13 cellular contexts compared by ENCODE assay signal in genomic region chr2:177275041-177275440, GRCh38. TPM values are rescaled to one million over a fixed set of nuclear protein-coding genes. Genes with fewer than 3 reads are reported as not detected.
DNase-seq lines count a peak whose midpoint lies in the region; ATAC-seq, FAIRE-seq and TF ChIP-seq lines count a peak whose summit lies in the region.
"Had no signal": no experiment of that assay in that cellular context is flagged by ENCODE, and none has a peak within 500 bp of the region (broad histone marks: within the 10 kb centered on the region; RNA-seq: fewer than 3 reads in every experiment).

No MANE protein-coding gene starts in this region.

- no peak for TF ChIP-seq POLR2A in A549 (IDR thresholded peaks at IDR 0.05; ENCODE audit: low read length)

- H3K36me3 ChIP-seq in RWPE2 (ENCODE audit: low read depth) (no peaks in the 10 kb centered on the region), muscle layer of colon (ENCODE audit: insufficient read depth, low read length) (no peaks in the 10 kb centered on the region), A673 (ENCODE audit: insufficient read depth, low read length, poor library complexity, severe bottlenecking) (no peaks in the 10 kb centered on the region)

- intact Hi-C loops in A673 (cut with micrococcal nuclease; ENCODE audit: unreplicated experiment) = no loop called here

- FAIRE-seq in A549 (lab: Jason Lieb, UNC) = no peak

- H3K4me3 ChIP-seq in A549 (peak overlapping the region; percentile 27; the same call in 2 of the 3 replicates), RWPE2 (ENCODE audit: severe bottlenecking) (no peak overlapping the region), muscle layer of colon (ENCODE audit: low read depth in 1 of 2, low read length in 2 of 2) (no peak overlapping the region), A673 (ENCODE audit: low read depth, low read length, poor library complexity, severe bottlenecking) (no peak overlapping the region)
- H3K4me3 ChIP-seq: lung had no signal

- H3K4me1 ChIP-seq in A549 (peaks cover 62% of the 10 kb centered on the region), RWPE2 (ENCODE audit: insufficient read depth, poor library complexity, severe bottlenecking) (peaks cover 22% of the 10 kb centered on the region), muscle layer of colon (ENCODE audit: insufficient read depth, low read length) (peaks cover 3% of the 10 kb centered on the region), A673 (ENCODE audit: insufficient read depth, low read length, poor library complexity, severe bottlenecking) (peaks cover 19% of the 10 kb centered on the region)

- TF ChIP-seq CTCF in A549 (IDR thresholded peaks at IDR 0.05) = no peak
- TF ChIP-seq CTCF in RWPE2 (IDR thresholded peaks at IDR 0.05; ENCODE audit: poor library complexity, severe bottlenecking) = no peak
- no peak for TF ChIP-seq CTCF in A673 (conservative IDR thresholded peaks at IDR 0.05; ENCODE audit: low read depth, low read length)

- peak overlapping the region; percentile 97 for H3K4me2 ChIP-seq in A549

- WGBS in A549 (ENCODE audit: missing lambda C conversion rate) = 5% methylated on average over 2 of the region's 2 CpGs

- peak; percentile 60 to 63; a peak in 4 of 6 replicates for ATAC-seq in A549
- peak; percentile 81 for ATAC-seq in RWPE2 (ENCODE audit: low read depth)
- no peak for ATAC-seq in GM21529 (IDR thresholded peaks at IDR 0.05; ENCODE audit: unreplicated experiment)
- ATAC-seq: activated naive CD8-positive, alpha-beta T cell treated with anti-CD3 and anti-CD28 coated beads, Interleukin-2, amount 50 U/mL, for 24 hours had no signal

- DNase-seq in A549 (ENCODE audit: low read depth in 1 of 2, low spot score in 1 of 2) (peak in 1 of 2 experiments; percentile 76), RWPE2 (ENCODE audit: low spot score) (no peak), fibroblast of gingiva (ENCODE audit: low read depth) (peak; percentile 93), HUDEP-2 (lab: John Stamatoyannopoulos, UW; ENCODE audit: unreplicated experiment in 76 of 76) (no peak), A673 (ENCODE audit: low spot score) (no peak)
- DNase-seq in stimulated activated CD8-positive, alpha-beta memory T cell treated with anti-CD3 and anti-CD28 coated beads, Interleukin-4, amount 100 ng/mL, for 48 hours = no peak
- DNase-seq: activated naive CD8-positive, alpha-beta T cell treated with anti-CD3 and anti-CD28 coated beads, Interleukin-2, amount 50 U/mL, for 24 hours; MV-4-11; stimulated activated CD4-positive, alpha-beta T cell treated with anti-CD3 and anti-CD28 coated beads, Interleukin-4, amount 100 ng/mL, for 24 hours had no signal

- peak in 1 of 2 experiments; percentile 21; a peak in 1 of 5 replicates for TF ChIP-seq RAD21 in A549 (conservative IDR thresholded peaks at IDR 0.05 in 1 of 2, IDR thresholded peaks at IDR 0.05 in 1 of 2)

- no TSS peak for BruUV-seq in A673 (replicated peaks; lab: Mats Ljungman, UMichigan)

- H3K9ac ChIP-seq in muscle layer of colon (ENCODE audit: low read length) = no peak overlapping the region

- POLR2A ChIA-PET in A549 (lab: Yijun Ruan, JAX) = interaction anchor here (2.8 kb wide), 1 partner anchor 10 kb away, joined by 16 read pairs; the partner anchor contains the start of gene NFE2L2
- POLR2A ChIA-PET in A673 (lab: Charles Lee; ENCODE audit: low non-redundant PET) = no interaction called here

- peak; percentile 53 to 64; a peak in 3 of 5 replicates for TF ChIP-seq EP300 in A549 (IDR thresholded peaks at IDR 0.05)

- H3K27me3 ChIP-seq in RWPE2 (ENCODE audit: insufficient read depth, poor library complexity, severe bottlenecking) (no peaks in the 10 kb centered on the region), muscle layer of colon (ENCODE audit: control insufficient read depth in 1 of 2, insufficient read depth in 2 of 2, low read length in 2 of 2) (no peaks in the 10 kb centered on the region), A673 (replicated peaks; ENCODE audit: insufficient read depth, low read depth, low read length, poor library complexity) (no peaks in the 10 kb centered on the region)

- CTCF ChIA-PET in A549 (lab: Yijun Ruan, JAX) (interaction anchor here (1.4 to 3.2 kb wide), 2 partner anchors 9 to 11 kb away, joined by 4 to 32 read pairs; partner anchors contain the start of gene NFE2L2), A673 (lab: Charles Lee) (no interaction called here)

- peak overlapping the region; percentile 73 to 76 for H3K27ac ChIP-seq in A549
- H3K27ac ChIP-seq in RWPE2 (ENCODE audit: poor library complexity, severe bottlenecking) = peak overlapping the region; percentile 24
- peak overlapping the region; percentile 20 for H3K27ac ChIP-seq in muscle layer of colon (ENCODE audit: low read depth, low read length)
- no peak overlapping the region for H3K27ac ChIP-seq in A673 (ENCODE audit: low read depth, low read length, poor library complexity, severe bottlenecking)
- H3K27ac ChIP-seq: RWPE1 had no signal

- H3K9me3 ChIP-seq in A549 (no peaks in the 10 kb centered on the region), RWPE2 (ENCODE audit: severe bottlenecking) (no peaks in the 10 kb centered on the region), muscle layer of colon (ENCODE audit: low read length) (no peaks in the 10 kb centered on the region), A673 (ENCODE audit: low read depth, low read length, poor library complexity, severe bottlenecking) (no peaks in the 10 kb centered on the region)

TF ChIP-seq in A549, 52 proteins besides CTCF, POLR2A, EP300 and RAD21:
- TF ChIP-seq BCL3 (IDR thresholded peaks at IDR 0.05) (no peak), CEBPB (IDR thresholded peaks at IDR 0.05) (peak; percentile 79 to 91; a peak in 3 of 4 replicates), JUN (IDR thresholded peaks at IDR 0.05) (peak; percentile 38 to 73; a peak in 2 of 5 replicates), JUNB (IDR thresholded peaks at IDR 0.05) (peak; percentile 61; the same call in 1 of the 2 replicates), FOSL2 (IDR thresholded peaks at IDR 0.05) (no peak), FOSL2 (CRISPR knock-in tag; IDR thresholded peaks at IDR 0.05) (peak; percentile 79), ZC3H11A (IDR thresholded peaks at IDR 0.05) (no peak), GATA3 (IDR thresholded peaks at IDR 0.05; ENCODE audit: borderline replicate concordance) (peak; percentile 71; the same call in 1 of the 2 replicates), HDAC2 (IDR thresholded peaks at IDR 0.05) (no peak)
- TF ChIP-seq, protein P1, sequence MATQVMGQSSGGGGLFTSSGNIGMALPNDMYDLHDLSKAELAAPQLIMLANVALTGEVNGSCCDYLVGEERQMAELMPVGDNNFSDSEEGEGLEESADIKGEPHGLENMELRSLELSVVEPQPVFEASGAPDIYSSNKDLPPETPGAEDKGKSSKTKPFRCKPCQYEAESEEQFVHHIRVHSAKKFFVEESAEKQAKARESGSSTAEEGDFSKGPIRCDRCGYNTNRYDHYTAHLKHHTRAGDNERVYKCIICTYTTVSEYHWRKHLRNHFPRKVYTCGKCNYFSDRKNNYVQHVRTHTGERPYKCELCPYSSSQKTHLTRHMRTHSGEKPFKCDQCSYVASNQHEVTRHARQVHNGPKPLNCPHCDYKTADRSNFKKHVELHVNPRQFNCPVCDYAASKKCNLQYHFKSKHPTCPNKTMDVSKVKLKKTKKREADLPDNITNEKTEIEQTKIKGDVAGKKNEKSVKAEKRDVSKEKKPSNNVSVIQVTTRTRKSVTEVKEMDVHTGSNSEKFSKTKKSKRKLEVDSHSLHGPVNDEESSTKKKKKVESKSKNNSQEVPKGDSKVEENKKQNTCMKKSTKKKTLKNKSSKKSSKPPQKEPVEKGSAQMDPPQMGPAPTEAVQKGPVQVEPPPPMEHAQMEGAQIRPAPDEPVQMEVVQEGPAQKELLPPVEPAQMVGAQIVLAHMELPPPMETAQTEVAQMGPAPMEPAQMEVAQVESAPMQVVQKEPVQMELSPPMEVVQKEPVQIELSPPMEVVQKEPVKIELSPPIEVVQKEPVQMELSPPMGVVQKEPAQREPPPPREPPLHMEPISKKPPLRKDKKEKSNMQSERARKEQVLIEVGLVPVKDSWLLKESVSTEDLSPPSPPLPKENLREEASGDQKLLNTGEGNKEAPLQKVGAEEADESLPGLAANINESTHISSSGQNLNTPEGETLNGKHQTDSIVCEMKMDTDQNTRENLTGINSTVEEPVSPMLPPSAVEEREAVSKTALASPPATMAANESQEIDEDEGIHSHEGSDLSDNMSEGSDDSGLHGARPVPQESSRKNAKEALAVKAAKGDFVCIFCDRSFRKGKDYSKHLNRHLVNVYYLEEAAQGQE (IDR thresholded peaks at IDR 0.05) = no peak

RNA-seq across cellular contexts. Expression of gene NFE2L2, which starts 10.5 kb away (rescaled TPM):
- polyA plus RNA-seq in A549 (2011; rRNA removed) = 146 and 162 TPM in 2 replicates
- 39.8 and 49.5 TPM in 2 replicates for polyA plus RNA-seq in A549 (2012; cell fraction: cytosol; rRNA removed)
- polyA plus RNA-seq in A549 (2012; cell fraction: nucleus; rRNA removed) = 31.1 and 38.8 TPM in 2 replicates
- 61.0 to 65.8 TPM (median 62.0 TPM) in 3 replicates for polyA plus RNA-seq in A549 (2017; fragmentation: RNase III; extraction: RNeasy Plus Mini Kit Qiagen cat#74134 plus additional on column Dnase treatment)
- 168 and 177 TPM in 2 replicates for polyA minus RNA-seq in A549 (2011; rRNA and poly(A)+ RNA removed)
- 72.7 and 80.0 TPM in 2 replicates for total RNA-seq in A673 (2021)
